Comparison of ENCODE assay signal across 29 cellular contexts in genomic region chr16:26787924-26788323, GRCh38.
DNase-seq lines count a peak whose midpoint lies in the region; ATAC-seq and TF ChIP-seq lines count a peak whose summit lies in the region.
"Had no signal": no experiment of that assay in that cellular context is flagged by ENCODE, and none has a peak within 500 bp of the region (broad histone marks: within the 10 kb centered on the region; RNA-seq: fewer than 3 reads in every experiment).

No MANE protein-coding gene starts in this region.

- H3K4ac ChIP-seq in mesendoderm (ENCODE audit: low read depth, low read length), result no peak overlapping the region

- H3K27ac ChIP-seq in SK-N-SH (ENCODE audit: low read depth in 2 of 2, low read length in 1 of 2), result no peak overlapping the region
- H3K27ac ChIP-seq in mesendoderm (ENCODE audit: low read depth, low read length), result no peak overlapping the region
- H3K27ac ChIP-seq in tibial nerve, result no peak overlapping the region
- H3K27ac ChIP-seq: adrenal gland, dorsolateral prefrontal cortex, gastroesophageal sphincter, hepatocyte, left lung, spleen had no signal

- no peaks in the 10 kb centered on the region for H3K9me3 ChIP-seq in SK-N-SH
- no peaks in the 10 kb centered on the region for H3K9me3 ChIP-seq in tibial nerve
- H3K9me3 ChIP-seq: adrenal gland, BE2C, gastroesophageal sphincter, left lung, spleen had no signal

- WGBS in SK-N-SH (ENCODE audit: low lambda C conversion rate), result 4% methylated on average over 4 of the region's 4 CpGs
- WGBS in mesendoderm (ENCODE audit: extremely low coverage, insufficient coverage, low lambda C conversion rate), result no CpG with 5 or more reads among the region's 4 CpGs
- 65 to 67% methylated on average over 4 of the region's 4 CpGs for WGBS in tibial nerve, 2 donors

- no peak overlapping the region for H3K23ac ChIP-seq in mesendoderm (ENCODE audit: low read length)

- TF ChIP-seq EP300 in SK-N-SH (IDR thresholded peaks at IDR 0.05; ENCODE audit: borderline replicate concordance in 1 of 2, low read depth in 1 of 2, low read length in 1 of 2) (no peak), tibial nerve (IDR thresholded peaks at IDR 0.05) (no peak)

- no peak overlapping the region for H3K4me3 ChIP-seq in SK-N-SH (ENCODE audit: low read depth in 2 of 2, low read length in 1 of 2)
- H3K4me3 ChIP-seq in Jurkat, Clone E6-1 (ENCODE audit: low read length), result no peak overlapping the region
- H3K4me3 ChIP-seq in mesendoderm (ENCODE audit: low read length), result no peak overlapping the region
- H3K4me3 ChIP-seq in tibial nerve, result no peak overlapping the region
- H3K4me3 ChIP-seq: adrenal gland, dorsolateral prefrontal cortex, gastroesophageal sphincter, hepatocyte, left lung, spleen had no signal

- H2AFZ ChIP-seq in SK-N-SH (ENCODE audit: low read depth), result no peak overlapping the region
- H2AFZ ChIP-seq: hepatocyte had no signal

- H3K18ac ChIP-seq in mesendoderm (ENCODE audit: low read length), result no peak overlapping the region

- H4K8ac ChIP-seq in mesendoderm (ENCODE audit: low read depth, low read length), result no peak overlapping the region

- no peak overlapping the region for H2BK120ac ChIP-seq in mesendoderm (ENCODE audit: low read depth, low read length)

- H3K4me2 ChIP-seq in SK-N-SH (no peak overlapping the region), mesendoderm (ENCODE audit: low read length) (no peak overlapping the region)
- H3K4me2 ChIP-seq: hepatocyte had no signal

- H2BK15ac ChIP-seq in mesendoderm (replicated peaks; ENCODE audit: low read depth), result no peak overlapping the region

- no peak overlapping the region for H3K9ac ChIP-seq in SK-N-SH
- H3K9ac ChIP-seq in mesendoderm (ENCODE audit: low read length), result no peak overlapping the region

- no peaks in the 10 kb centered on the region for H3K9me2 ChIP-seq in SK-N-SH

- no peaks in the 10 kb centered on the region for H3K79me1 ChIP-seq in mesendoderm (ENCODE audit: low read length)

- no peak for TF ChIP-seq POLR2A in tibial nerve (IDR thresholded peaks at IDR 0.05)

- in situ Hi-C loops in SK-MEL-5 (cut with HindIII; ENCODE audit: low pct_unique_long_range_greater_than_20kb, low sequenced_read_pairs), result no loop called here

- ATAC-seq in SK-N-SH treated with all-trans-retinoic acid at 6 μM for 48 hours, result no peak
- no peak for ATAC-seq in GM19035 (IDR thresholded peaks at IDR 0.05; ENCODE audit: unreplicated experiment)
- ATAC-seq in GM19397 (IDR thresholded peaks at IDR 0.05; ENCODE audit: unreplicated experiment), result no peak
- ATAC-seq: gastroesophageal sphincter, left lung, right cardiac atrium had no signal

- H4K5ac ChIP-seq in mesendoderm (ENCODE audit: low read length), result no peak overlapping the region

- DNase-seq in SK-N-SH (peak; percentile 4), SK-MEL-5 (ENCODE audit: low read depth, low spot score) (peak; percentile 41), mesendoderm (peak; percentile 23), tibial nerve (ENCODE audit: low spot score in 2 of 2) (no peak)
- DNase-seq in Jurkat, Clone E6-1 (ENCODE audit: low read depth, low spot score), result peak; percentile 22
- DNase-seq: ACHN; activated CD4-positive, alpha-beta T cell treated with anti-CD3 and anti-CD28 coated beads, Interleukin-2, amount 50 U/mL, for 48 hours; activated CD4-positive, CD25-positive, alpha-beta regulatory T cell; activated naive CD4-positive, alpha-beta T cell treated with anti-CD3 and anti-CD28 coated beads for 36 hours; adrenal gland; BE2C; CD8-positive, alpha-beta memory T cell; cerebellar nuclear complex; DND-41; dorsolateral prefrontal cortex; H7; Kasumi-1; left lung; mesenchymal stem cell; NCI-H1048; NCI-H1694; NCI-H69; right cardiac atrium; spleen had no signal

- TF ChIP-seq CTCF in SK-N-SH (IDR thresholded peaks at IDR 0.05) (no peak), tibial nerve (IDR thresholded peaks at IDR 0.05) (no peak)

- H2BK5ac ChIP-seq in mesendoderm (ENCODE audit: low read length), result no peak overlapping the region

- no peaks in the 10 kb centered on the region for H4K20me1 ChIP-seq in SK-N-SH (ENCODE audit: insufficient read depth)

- no peak overlapping the region for H3K56ac ChIP-seq in mesendoderm (ENCODE audit: low read length)

- H3K4me1 ChIP-seq in SK-N-SH (ENCODE audit: control insufficient read depth in 1 of 2, insufficient read depth in 2 of 2, low read depth in 1 of 2, low read length in 1 of 2) (no peaks in the 10 kb centered on the region), mesendoderm (ENCODE audit: control insufficient read depth, low read depth, low read length) (no peaks in the 10 kb centered on the region), tibial nerve (no peaks in the 10 kb centered on the region)
- H3K4me1 ChIP-seq: adrenal gland, BE2C, gastroesophageal sphincter, left lung, spleen had no signal

- H3K27me3 ChIP-seq in SK-N-SH (ENCODE audit: insufficient read depth) (no peaks in the 10 kb centered on the region), mesendoderm (ENCODE audit: insufficient read depth, low read length, poor library complexity) (no peaks in the 10 kb centered on the region), tibial nerve (no peaks in the 10 kb centered on the region)
- H3K27me3 ChIP-seq: adrenal gland, BE2C, hepatocyte had no signal

- H3K79me2 ChIP-seq in SK-N-SH (ENCODE audit: insufficient read depth) (no peaks in the 10 kb centered on the region), mesendoderm (ENCODE audit: control insufficient read depth, insufficient read depth, low read length) (no peaks in the 10 kb centered on the region)
- H3K79me2 ChIP-seq: hepatocyte had no signal

- H3F3A ChIP-seq in SK-N-SH (replicated peaks; ENCODE audit: insufficient read depth), result no peaks in the 10 kb centered on the region

- H2AK5ac ChIP-seq in mesendoderm (ENCODE audit: low read length), result no peak overlapping the region

- TF ChIP-seq RAD21 in SK-N-SH (IDR thresholded peaks at IDR 0.05; ENCODE audit: low read length), result no peak

- CTCF ChIA-PET in SK-N-SH (lab: Yijun Ruan, JAX), result no interaction called here

- POLR2A ChIA-PET in SK-N-SH (lab: Yijun Ruan, JAX), result no interaction called here

- H3K36me3 ChIP-seq in SK-N-SH (replicated peaks in 1 of 2; ENCODE audit: control insufficient read depth in 1 of 2, insufficient read depth in 2 of 2, low read length in 1 of 2), result no peaks in the 10 kb centered on the region
- H3K36me3 ChIP-seq in mesendoderm (ENCODE audit: control insufficient read depth, insufficient read depth, low read length), result no peaks in the 10 kb centered on the region
- H3K36me3 ChIP-seq in tibial nerve, result no peaks in the 10 kb centered on the region
- H3K36me3 ChIP-seq: adrenal gland, BE2C, gastroesophageal sphincter, left lung, spleen had no signal

TF ChIP-seq in SK-N-SH, 30 proteins besides CTCF, POLR2A, EP300 and RAD21:
- TF ChIP-seq USF1 (IDR thresholded peaks at IDR 0.05; ENCODE audit: borderline replicate concordance, low read depth) (no peak), RXRA (IDR thresholded peaks at IDR 0.05; ENCODE audit: borderline replicate concordance, low read depth) (no peak)
- TF ChIP-seq, protein P1, sequence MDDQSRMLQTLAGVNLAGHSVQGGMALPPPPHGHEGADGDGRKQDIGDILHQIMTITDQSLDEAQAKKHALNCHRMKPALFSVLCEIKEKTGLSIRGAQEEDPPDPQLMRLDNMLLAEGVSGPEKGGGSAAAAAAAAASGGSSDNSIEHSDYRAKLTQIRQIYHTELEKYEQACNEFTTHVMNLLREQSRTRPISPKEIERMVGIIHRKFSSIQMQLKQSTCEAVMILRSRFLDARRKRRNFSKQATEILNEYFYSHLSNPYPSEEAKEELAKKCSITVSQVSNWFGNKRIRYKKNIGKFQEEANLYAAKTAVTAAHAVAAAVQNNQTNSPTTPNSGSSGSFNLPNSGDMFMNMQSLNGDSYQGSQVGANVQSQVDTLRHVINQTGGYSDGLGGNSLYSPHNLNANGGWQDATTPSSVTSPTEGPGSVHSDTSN (IDR thresholded peaks at IDR 0.05), result no peak

TF ChIP-seq in SK-N-SH treated with all-trans-retinoic acid at 6 μM for 48 hours, 23 proteins besides CTCF, POLR2A, EP300 and RAD21 (continues in another document):
- TF ChIP-seq TCF4 (CRISPR knock-in tag; IDR thresholded peaks at IDR 0.05; ENCODE audit: borderline replicate concordance) (no peak), ZFP30 (CRISPR knock-in tag; IDR thresholded peaks at IDR 0.05) (no peak), OSR1 (CRISPR knock-in tag; IDR thresholded peaks at IDR 0.05) (no peak), TOX (CRISPR knock-in tag; IDR thresholded peaks at IDR 0.05; ENCODE audit: borderline replicate concordance) (no peak), ISL1 (CRISPR knock-in tag; IDR thresholded peaks at IDR 0.05) (no peak), ZNF70 (CRISPR knock-in tag; IDR thresholded peaks at IDR 0.05) (no peak), CSDC2 (CRISPR knock-in tag; IDR thresholded peaks at IDR 0.05) (no peak)
- TF ChIP-seq, protein P2, sequence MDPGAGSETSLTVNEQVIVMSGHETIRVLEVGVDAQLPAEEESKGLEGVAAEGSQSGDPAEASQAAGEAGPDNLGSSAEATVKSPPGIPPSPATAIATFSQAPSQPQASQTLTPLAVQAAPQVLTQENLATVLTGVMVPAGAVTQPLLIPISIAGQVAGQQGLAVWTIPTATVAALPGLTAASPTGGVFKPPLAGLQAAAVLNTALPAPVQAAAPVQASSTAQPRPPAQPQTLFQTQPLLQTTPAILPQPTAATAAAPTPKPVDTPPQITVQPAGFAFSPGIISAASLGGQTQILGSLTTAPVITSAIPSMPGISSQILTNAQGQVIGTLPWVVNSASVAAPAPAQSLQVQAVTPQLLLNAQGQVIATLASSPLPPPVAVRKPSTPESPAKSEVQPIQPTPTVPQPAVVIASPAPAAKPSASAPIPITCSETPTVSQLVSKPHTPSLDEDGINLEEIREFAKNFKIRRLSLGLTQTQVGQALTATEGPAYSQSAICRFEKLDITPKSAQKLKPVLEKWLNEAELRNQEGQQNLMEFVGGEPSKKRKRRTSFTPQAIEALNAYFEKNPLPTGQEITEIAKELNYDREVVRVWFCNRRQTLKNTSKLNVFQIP (CRISPR knock-in tag; IDR thresholded peaks at IDR 0.05; ENCODE audit: borderline replicate concordance, low read depth), result no peak
- TF ChIP-seq, protein P3, sequence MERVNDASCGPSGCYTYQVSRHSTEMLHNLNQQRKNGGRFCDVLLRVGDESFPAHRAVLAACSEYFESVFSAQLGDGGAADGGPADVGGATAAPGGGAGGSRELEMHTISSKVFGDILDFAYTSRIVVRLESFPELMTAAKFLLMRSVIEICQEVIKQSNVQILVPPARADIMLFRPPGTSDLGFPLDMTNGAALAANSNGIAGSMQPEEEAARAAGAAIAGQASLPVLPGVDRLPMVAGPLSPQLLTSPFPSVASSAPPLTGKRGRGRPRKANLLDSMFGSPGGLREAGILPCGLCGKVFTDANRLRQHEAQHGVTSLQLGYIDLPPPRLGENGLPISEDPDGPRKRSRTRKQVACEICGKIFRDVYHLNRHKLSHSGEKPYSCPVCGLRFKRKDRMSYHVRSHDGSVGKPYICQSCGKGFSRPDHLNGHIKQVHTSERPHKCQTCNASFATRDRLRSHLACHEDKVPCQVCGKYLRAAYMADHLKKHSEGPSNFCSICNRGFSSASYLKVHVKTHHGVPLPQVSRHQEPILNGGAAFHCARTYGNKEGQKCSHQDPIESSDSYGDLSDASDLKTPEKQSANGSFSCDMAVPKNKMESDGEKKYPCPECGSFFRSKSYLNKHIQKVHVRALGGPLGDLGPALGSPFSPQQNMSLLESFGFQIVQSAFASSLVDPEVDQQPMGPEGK (CRISPR knock-in tag; IDR thresholded peaks at IDR 0.05; ENCODE audit: borderline replicate concordance), result no peak

Comparison
In these comparisons a context has a peak if more than half of its experiments do, and no peak if none do; other contexts are left out.
1. DNase-seq: peak in SK-N-SH (single experiment), Jurkat, Clone E6-1 (single experiment), SK-MEL-5 (single experiment) and mesendoderm (single experiment); none in tibial nerve (0 of 2).